ENCODE assay signal across 8 cellular contexts in genomic region chr3:14946749-14947104, GRCh38. TPM values are rescaled to one million over a fixed set of nuclear protein-coding genes. Genes with fewer than 3 reads are reported as not detected.
DNase-seq lines count a peak whose midpoint lies in the region; ATAC-seq, FAIRE-seq and TF ChIP-seq lines count a peak whose summit lies in the region.

No MANE protein-coding gene starts in this region.

- peaks cover 41% of the 10 kb centered on the region for H3K36me3 Mint-ChIP-seq in CD8-positive, alpha-beta T cell

- peak overlapping the region; percentile 97 for H3K27ac ChIP-seq in CD8-positive, alpha-beta T cell (ENCODE audit: low read depth, low read length)
- H3K27ac ChIP-seq in endothelial cell of umbilical vein (ENCODE audit: insufficient read depth, low read depth, low read length) (peak overlapping the region; percentile 99), osteoblast (ENCODE audit: low read depth, low read length) (peak overlapping the region; percentile 81)

- H3K4me1 Mint-ChIP-seq in CD8-positive, alpha-beta T cell (ENCODE audit: low read depth) = peaks cover 60% of the 10 kb centered on the region

- no peaks in the 10 kb centered on the region for H3K9me1 ChIP-seq in endothelial cell of umbilical vein (replicated peaks; ENCODE audit: control insufficient read depth, extremely low read depth, insufficient read depth, low read length)

- POLR2A ChIA-PET in CD8-positive, alpha-beta T cell (lab: Charles Lee) = interaction anchor here (1.0 to 2.8 kb wide), 5 partner anchors 10 to 768 kb away, joined by 3 to 28 read pairs (median 5); partner anchors contain the start of genes CCDC174, LSM3 and XPC
- POLR2A ChIA-PET in endothelial cell of umbilical vein (lab: Charles Lee) = no interaction called here

- no peaks in the 10 kb centered on the region for H3K9me3 Mint-ChIP-seq in CD8-positive, alpha-beta T cell

- CTCF ChIA-PET in CD8-positive, alpha-beta T cell (lab: Charles Lee) = interaction anchor here (0.6 to 1.3 kb wide), 3 partner anchors 9 to 822 kb away, joined by 3 to 4 read pairs (median 3); partner anchors contain the start of gene TMEM43
- CTCF ChIA-PET in endothelial cell of umbilical vein (lab: Charles Lee) = interaction anchor here (0.6 to 1.3 kb wide), 4 partner anchors 9 to 75 kb away, joined by 3 read pairs; no protein-coding TSS in a partner anchor

- peak overlapping the region; percentile 96 for H3K9ac ChIP-seq in NT2/D1 (ENCODE audit: insufficient read length, low read depth)
- H3K9ac ChIP-seq in endothelial cell of umbilical vein (replicated peaks; ENCODE audit: extremely low read depth, insufficient read depth, low read length) = peak overlapping the region; percentile 99

- peak; percentile 56 for FAIRE-seq in endothelial cell of umbilical vein (lab: Jason Lieb, UNC)

- H2AFZ ChIP-seq in endothelial cell of umbilical vein (ENCODE audit: low read depth, low read length) (peak overlapping the region; percentile 25), osteoblast (ENCODE audit: low read length) (peak overlapping the region; percentile 92)

- no peaks in the 10 kb centered on the region for H3K9me3 ChIP-seq in CD8-positive, alpha-beta T cell (ENCODE audit: low read length)
- H3K9me3 ChIP-seq in NT2/D1 (ENCODE audit: insufficient read depth, low read length) = no peaks in the 10 kb centered on the region
- H3K9me3 ChIP-seq in endothelial cell of umbilical vein (replicated peaks; ENCODE audit: control insufficient read depth, insufficient read depth, low read length) = no peaks in the 10 kb centered on the region
- H3K9me3 ChIP-seq in osteoblast (ENCODE audit: low read depth, low read length) = no peaks in the 10 kb centered on the region

- no peak for DNase-seq in CD8-positive, alpha-beta T cell
- no peak for DNase-seq in NT2/D1 (ENCODE audit: low read depth, low spot score)
- DNase-seq in endothelial cell of umbilical vein (ENCODE audit: low read depth, low spot score) = no peak
- no peak for DNase-seq in osteoblast (ENCODE audit: insufficient read length, low spot score, missing footprints)
- no peak for DNase-seq in globus pallidus (ENCODE audit: low spot score)

- TF ChIP-seq CTCF in CD8-positive, alpha-beta T cell (IDR thresholded peaks at IDR 0.05) = no peak
- TF ChIP-seq CTCF in endothelial cell of umbilical vein (IDR thresholded peaks at IDR 0.05; ENCODE audit: extremely low read depth in 1 of 2, insufficient read depth in 1 of 2, low read depth in 1 of 2, low read length in 2 of 2) = no peak
- no peak for TF ChIP-seq CTCF in osteoblast (IDR thresholded peaks at IDR 0.05; ENCODE audit: extremely low read depth, low read depth, low read length)

- no TSS peak for BruUV-seq in endothelial cell of umbilical vein (replicated peaks; lab: Mats Ljungman, UMichigan)

- H3K4me1 ChIP-seq in CD8-positive, alpha-beta T cell (ENCODE audit: insufficient read depth, low read length) = peaks cover 22% of the 10 kb centered on the region
- peaks cover 1% of the 10 kb centered on the region for H3K4me1 ChIP-seq in NT2/D1 (ENCODE audit: insufficient read depth, insufficient read length)
- H3K4me1 ChIP-seq in endothelial cell of umbilical vein (ENCODE audit: control insufficient read depth, extremely low read depth, insufficient read depth, low read length) = peaks cover 38% of the 10 kb centered on the region
- peaks cover 14% of the 10 kb centered on the region for H3K4me1 ChIP-seq in osteoblast (ENCODE audit: insufficient read depth, low read length)

- H3K79me2 ChIP-seq in endothelial cell of umbilical vein (ENCODE audit: control insufficient read depth, insufficient read depth, low read length) (peaks cover 63% of the 10 kb centered on the region), osteoblast (ENCODE audit: insufficient read depth, low read length) (peaks cover 72% of the 10 kb centered on the region)

- no peaks in the 10 kb centered on the region for H3K27me3 Mint-ChIP-seq in CD8-positive, alpha-beta T cell (ENCODE audit: low read depth)

- no peak for ATAC-seq in CD8-positive, alpha-beta T cell
- no peak for ATAC-seq in HG03520 (IDR thresholded peaks at IDR 0.05; ENCODE audit: unreplicated experiment)
- no peak for ATAC-seq in HG03342 (IDR thresholded peaks at IDR 0.05; ENCODE audit: unreplicated experiment)
- no peak for ATAC-seq in GM21526 (IDR thresholded peaks at IDR 0.05; ENCODE audit: low FRiP score, unreplicated experiment)

- H4K20me1 ChIP-seq in endothelial cell of umbilical vein (replicated peaks; ENCODE audit: control insufficient read depth, extremely low read depth, insufficient read depth, low read length) (peaks cover 4% of the 10 kb centered on the region), osteoblast (ENCODE audit: insufficient read depth, low read length) (peaks cover 15% of the 10 kb centered on the region)

- dilution Hi-C loops in endothelial cell of umbilical vein (cut with MboI; ENCODE audit: extremely low pct_ligation_motif_present, low sequenced_read_pairs) = no loop called here

- H3K27ac Mint-ChIP-seq in CD8-positive, alpha-beta T cell = peak overlapping the region; percentile 93

- peak overlapping the region; percentile 90 for H3K4me3 Mint-ChIP-seq in CD8-positive, alpha-beta T cell

- TF ChIP-seq POLR2A in endothelial cell of umbilical vein (IDR thresholded peaks at IDR 0.05; ENCODE audit: low read depth, low read length) = no peak

- H3K4me2 ChIP-seq in endothelial cell of umbilical vein (ENCODE audit: insufficient read depth, low read length) (peak overlapping the region; percentile 93), osteoblast (ENCODE audit: insufficient read depth, low read length) (peak overlapping the region; percentile 95)

- no peaks in the 10 kb centered on the region for H3K27me3 ChIP-seq in CD8-positive, alpha-beta T cell (ENCODE audit: insufficient read depth, low read length)
- H3K27me3 ChIP-seq in NT2/D1 (ENCODE audit: insufficient read depth, insufficient read length) = no peaks in the 10 kb centered on the region
- no peaks in the 10 kb centered on the region for H3K27me3 ChIP-seq in endothelial cell of umbilical vein (ENCODE audit: control insufficient read depth in 2 of 2, insufficient read depth in 2 of 2, low read length in 2 of 2)
- H3K27me3 ChIP-seq in osteoblast (ENCODE audit: insufficient read depth, low read length) = no peaks in the 10 kb centered on the region

- peaks cover 3% of the 10 kb centered on the region for H3K36me3 ChIP-seq in CD8-positive, alpha-beta T cell (ENCODE audit: insufficient read depth, low read length)
- H3K36me3 ChIP-seq in NT2/D1 (ENCODE audit: insufficient read depth, insufficient read length, low read length) = peaks cover 45% of the 10 kb centered on the region
- peaks cover 4 to 5% of the 10 kb centered on the region in 2 experiments for H3K36me3 ChIP-seq in endothelial cell of umbilical vein (ENCODE audit: control insufficient read depth in 2 of 2, extremely low read depth in 1 of 2, insufficient read depth in 2 of 2, low read length in 2 of 2)
- H3K36me3 ChIP-seq in osteoblast (ENCODE audit: insufficient read depth, low read length) = peaks cover 22% of the 10 kb centered on the region

- intact Hi-C loops in CD8-positive, alpha-beta T cell (cut with DNase I, micrococcal nuclease) = loop anchor here (1.0 to 10.0 kb wide), 14 partner anchors 22 to 1934 kb away; partner anchors contain the start of genes BTD (in 2 of the 2), HACL1 (in 2 of the 2), HDAC11 (in 2 of the 2) and RBSN (in 2 of the 2)
- intact Hi-C loops in endothelial cell of umbilical vein (cut with micrococcal nuclease) = loop anchor here (1.0 to 10.0 kb wide), 2 partner anchors 295 to 802 kb away; partner anchors contain the start of gene CCDC174

- peak overlapping the region; percentile 59 for H3K4me3 ChIP-seq in CD8-positive, alpha-beta T cell (ENCODE audit: low read depth, low read length)
- H3K4me3 ChIP-seq in NT2/D1 (ENCODE audit: insufficient read length, low read depth) (peak overlapping the region; percentile 91), endothelial cell of umbilical vein (replicated peaks in 1 of 3; ENCODE audit: insufficient read depth in 1 of 3, low read depth in 1 of 3, low read length in 3 of 3) (peak overlapping the region; percentile 48 to 87 (median 75)), osteoblast (ENCODE audit: insufficient read depth, low read length) (peak overlapping the region; percentile 92)

TF ChIP-seq in endothelial cell of umbilical vein, 7 proteins besides CTCF, POLR2A, EP300 and RAD21:
- no peak for TF ChIP-seq FOS (IDR thresholded peaks at IDR 0.05; ENCODE audit: borderline replicate concordance, insufficient read depth, low read length)

RNA-seq across cellular contexts. Expression of gene NR2C2, which starts 0.7 kb away (rescaled TPM):
- total RNA-seq in CD8-positive, alpha-beta T cell = 10 to 100 TPM; 29.9 to 36.8 TPM
- total RNA-seq in endothelial cell of umbilical vein = 58.4 and 59.8 TPM in 2 replicates
- polyA plus RNA-seq in endothelial cell of umbilical vein = 19.3 and 20.3 TPM in 2 replicates
- 9.8 and 10.5 TPM in 2 replicates for polyA plus RNA-seq in endothelial cell of umbilical vein (2011; cell fraction: cytosol; rRNA removed)
- 121 and 132 TPM in 2 replicates for polyA plus RNA-seq in endothelial cell of umbilical vein (2011; cell fraction: nucleus; rRNA removed)
- polyA plus RNA-seq in endothelial cell of umbilical vein (2012) = 17.1 and 24.9 TPM in 2 replicates
- 71.1 and 86.1 TPM in 2 replicates for polyA minus RNA-seq in endothelial cell of umbilical vein
- 24.9 TPM for polyA minus RNA-seq in endothelial cell of umbilical vein (2011; cell fraction: cytosol; rRNA and poly(A)+ RNA removed)
- 99.9 and 119 TPM in 2 replicates for polyA minus RNA-seq in endothelial cell of umbilical vein (2011; cell fraction: nucleus; rRNA and poly(A)+ RNA removed)
- 34.0 and 36.8 TPM in 2 replicates for total RNA-seq in osteoblast
